ENCODE assay signal across 8 cellular contexts in genomic region chr7:100611983-100612729, GRCh38. TPM values are rescaled to one million over a fixed set of nuclear protein-coding genes. Genes with fewer than 3 reads are reported as not detected.
DNase-seq lines count a peak whose midpoint lies in the region; ATAC-seq, FAIRE-seq and TF ChIP-seq lines count a peak whose summit lies in the region.

Gene MOSPD3 (plus strand): TSS chr7:100612540. CDS start chr7:100612792, 252 bp downstream.

- H4K20me1 ChIP-seq in H1 (replicated peaks in 1 of 2; ENCODE audit: control insufficient read depth in 1 of 2, insufficient read depth in 2 of 2, low read length in 2 of 2): peaks cover 0 to 2% of the 10 kb centered on the region in 2 experiments

- TF ChIP-seq CTCF in Caco-2 (IDR thresholded peaks at IDR 0.05; ENCODE audit: insufficient read depth in 1 of 2, low read depth in 1 of 2, low read length in 1 of 2, severe bottlenecking in 1 of 2, unreplicated experiment in 1 of 2) (no peak), H1 (IDR thresholded peaks at IDR 0.05; ENCODE audit: control extremely low read depth in 1 of 3, insufficient read depth in 1 of 3, low read depth in 1 of 3, low read length in 3 of 3) (no peak)

- H3K4me3 Mint-ChIP-seq in Caco-2 (ENCODE audit: unreplicated experiment) (peak within 1 kb of the TSS; percentile 86), memory B cell (peak within 1 kb of the TSS; percentile 97)
- H3K4me3 Mint-ChIP-seq in activated CD8-positive, alpha-beta memory T cell treated with anti-CD3 and anti-CD28 coated beads, Interleukin-2, amount 10 ng/mL, durations not matched to agents 7 days and 5 days: peak within 1 kb of the TSS; percentile 87

- WGBS in H1 (ENCODE audit: extremely low coverage in 1 of 2, insufficient coverage in 1 of 2, insufficient read length in 1 of 2, insufficient replicate concordance in 2 of 2, low coverage in 1 of 2, low lambda C conversion rate in 2 of 2, missing lambda C conversion rate in 1 of 2), 2 experiments: 1% methylated on average over 51 of the region's 61 CpGs; no CpG with 5 or more reads in 1 of the 2 experiments

- H3K4me3 ChIP-seq in Caco-2 (ENCODE audit: low read depth, low read length) (peak within 1 kb of the TSS; percentile 50), NT2/D1 (ENCODE audit: insufficient read length, low read depth) (peak within 1 kb of the TSS; percentile 71), H1 (ENCODE audit: extremely low read depth in 1 of 4, insufficient read depth in 2 of 4, low read depth in 3 of 4, low read length in 4 of 4) (peak within 1 kb of the TSS; percentile 74 to 83 (median 76))

- H2BK20ac ChIP-seq in H1 (ENCODE audit: low read length): no peak within 1 kb of the TSS

- DNase-seq in Caco-2 (peak; percentile 99), HUDEP-2 (lab: John Stamatoyannopoulos, UW; ENCODE audit: unreplicated experiment in 76 of 76) (peak; percentile 68 to 99 (median 96)), NT2/D1 (ENCODE audit: low read depth, low spot score) (peak; percentile 99), H1 (ENCODE audit: low read depth in 1 of 2, low spot score in 2 of 2) (peak; percentile 98 to 99), memory B cell (ENCODE audit: low spot score in 2 of 2) (peak; percentile 98)
- peak; percentile 99 for DNase-seq in activated CD8-positive, alpha-beta memory T cell treated with anti-CD3 and anti-CD28 coated beads, Interleukin-2, amount 10 ng/mL, durations not matched to agents 7 days and 5 days
- DNase-seq in stimulated activated CD8-positive, alpha-beta memory T cell treated with anti-CD3 and anti-CD28 coated beads, Interleukin-12 subunit alpha, Interleukin-12 subunit beta, amount 100 ng/mL, for 24 hours (ENCODE audit: extremely low read depth): peak; percentile 94

- H3K4me1 Mint-ChIP-seq in Caco-2 (ENCODE audit: low read depth, unreplicated experiment) (no peaks in the 10 kb centered on the region), memory B cell (peaks cover 4% of the 10 kb centered on the region)
- peaks cover 22% of the 10 kb centered on the region for H3K4me1 Mint-ChIP-seq in activated CD8-positive, alpha-beta memory T cell treated with anti-CD3 and anti-CD28 coated beads, Interleukin-2, amount 10 ng/mL, durations not matched to agents 7 days and 5 days

- peak within 1 kb of the TSS; percentile 74 for H4K5ac ChIP-seq in H1 (ENCODE audit: insufficient read length, low read depth, low read length)

- H2BK5ac ChIP-seq in H1 (ENCODE audit: low read depth, low read length): peak within 1 kb of the TSS; percentile 89

- H3K36me3 Mint-ChIP-seq in Caco-2 (ENCODE audit: insufficient read depth, unreplicated experiment) (peaks cover 21% of the 10 kb centered on the region), memory B cell (no peaks in the 10 kb centered on the region)
- peaks cover 2% of the 10 kb centered on the region for H3K36me3 Mint-ChIP-seq in activated CD8-positive, alpha-beta memory T cell treated with anti-CD3 and anti-CD28 coated beads, Interleukin-2, amount 10 ng/mL, durations not matched to agents 7 days and 5 days

- no peak for TF ChIP-seq EP300 in H1 (IDR thresholded peaks at IDR 0.05; ENCODE audit: borderline replicate concordance in 1 of 2, low read depth in 2 of 2, low read length in 2 of 2)

- peak within 1 kb of the TSS; percentile 33; the same call in 1 of the 2 replicates for H2BK15ac ChIP-seq in H1 (ENCODE audit: low read length)

- no peak within 1 kb of the TSS for H2AK5ac ChIP-seq in H1 (ENCODE audit: low read depth, low read length)

- peak within 1 kb of the TSS; percentile 51 for H3K56ac ChIP-seq in H1 (replicated peaks; ENCODE audit: insufficient read length, low read depth, low read length)

- H3K4ac ChIP-seq in H1 (replicated peaks; ENCODE audit: insufficient read length, low read depth, low read length): no peak within 1 kb of the TSS

- H2AFZ ChIP-seq in H1 (ENCODE audit: low read length): peak within 1 kb of the TSS; percentile 88; the same call in 1 of the 2 replicates

- H3K9ac ChIP-seq in NT2/D1 (ENCODE audit: insufficient read length, low read depth) (peak within 1 kb of the TSS; percentile 71), H1 (replicated peaks in 1 of 4; ENCODE audit: extremely low read depth in 1 of 4, low read depth in 3 of 4, low read length in 3 of 4) (peak within 1 kb of the TSS in 3 of 4 experiments; percentile 86 to 90 (median 87); a peak in 6 of 7 replicates)

- peak within 1 kb of the TSS; percentile 68 to 94 for H3K4me2 ChIP-seq in H1 (ENCODE audit: insufficient read depth in 1 of 2, low read depth in 2 of 2, low read length in 2 of 2)

- peak within 1 kb of the TSS; percentile 97; the same call in 1 of the 2 replicates for H4K8ac ChIP-seq in H1 (ENCODE audit: extremely low read depth, insufficient read depth, low read length)

- no peaks in the 10 kb centered on the region for H3K79me2 ChIP-seq in H1 (ENCODE audit: control insufficient read depth in 1 of 2, insufficient read depth in 2 of 2, low read length in 2 of 2)

- H3K23ac ChIP-seq in H1 (ENCODE audit: insufficient read length): no peak within 1 kb of the TSS

- H3K9me3 ChIP-seq in Caco-2 (no peaks in the 10 kb centered on the region), NT2/D1 (ENCODE audit: insufficient read depth, low read length) (no peaks in the 10 kb centered on the region), H1 (ENCODE audit: insufficient read depth in 2 of 2, low read depth in 1 of 2, low read length in 1 of 2) (no peaks in the 10 kb centered on the region)

- POLR2A ChIA-PET in Caco-2 (lab: Charles Lee) (interaction anchor here (0.6 to 1.6 kb wide), 25 partner anchors 9 to 263 kb away, joined by 3 to 60 read pairs (median 4); partner anchors contain the start of genes AGFG2, EPHB4, FBXO24 and GIGYF1), H1 (lab: Charles Lee; ENCODE audit: partially characterized antibody) (interaction anchor here (0.6 to 2.4 kb wide), 21 partner anchors 9 to 263 kb away, joined by 3 to 19 read pairs (median 4); partner anchors contain the start of genes ACTL6B, FBXO24, GIGYF1 and LRCH4)

- ATAC-seq in GM21381 (IDR thresholded peaks at IDR 0.05; ENCODE audit: unreplicated experiment) (peak; percentile 89), memory B cell (ENCODE audit: low read depth) (peak; percentile 87)
- ATAC-seq in activated CD8-positive, alpha-beta memory T cell treated with anti-CD3 and anti-CD28 coated beads, Interleukin-2, amount 10 ng/mL, durations not matched to agents 7 days and 5 days: peak; percentile 95

- no peaks in the 10 kb centered on the region for H3K9me3 Mint-ChIP-seq in Caco-2 (ENCODE audit: unreplicated experiment)
- H3K9me3 Mint-ChIP-seq in activated CD8-positive, alpha-beta memory T cell treated with anti-CD3 and anti-CD28 coated beads, Interleukin-2, amount 10 ng/mL, durations not matched to agents 7 days and 5 days (ENCODE audit: low read depth): no peaks in the 10 kb centered on the region
- no peaks in the 10 kb centered on the region for H3K9me3 Mint-ChIP-seq in memory B cell

- TF ChIP-seq POLR2A in H1 (IDR thresholded peaks at IDR 0.05; ENCODE audit: control extremely low read depth in 1 of 2, low read depth in 2 of 2, low read length in 2 of 2): peak in 1 of 2 experiments; percentile 93; a peak in 2 of 3 replicates

- H3K4me1 ChIP-seq in Caco-2 (peaks cover 10% of the 10 kb centered on the region; the same call in 1 of the 2 replicates), NT2/D1 (ENCODE audit: insufficient read depth, insufficient read length) (no peaks in the 10 kb centered on the region), H1 (replicated peaks in 1 of 4; ENCODE audit: control insufficient read depth in 3 of 4, insufficient read depth in 4 of 4, low read length in 3 of 4) (peaks cover 0 to 6% (median 2%) of the 10 kb centered on the region in 4 experiments; a peak in 3 of 7 replicates)

- CTCF ChIA-PET in Caco-2 (lab: Charles Lee) (interaction anchor here (0.5 to 3.6 kb wide), 21 partner anchors 14 to 244 kb away, joined by 3 to 39 read pairs (median 4); partner anchors contain the start of genes EPHB4, FBXO24, GNB2 and LRCH4), H1 (lab: Charles Lee; ENCODE audit: partially characterized antibody) (interaction anchor here (0.6 to 8.8 kb wide), 24 partner anchors 9 to 224 kb away, joined by 3 to 73 read pairs (median 5); partner anchors contain the start of genes ACTL6B and GIGYF1)
- CTCF ChIA-PET in activated CD8-positive, alpha-beta memory T cell treated with anti-CD3 and anti-CD28 coated beads, Interleukin-2, amount 10 ng/mL, durations not matched to agents 7 days and 5 days (lab: Charles Lee): interaction anchor here (0.7 to 5.3 kb wide), 22 partner anchors 9 to 204 kb away, joined by 3 to 49 read pairs (median 5); partner anchors contain the start of genes FBXO24, GIGYF1, LRCH4 and MEPCE

- no TSS peak for BruUV-seq in Caco-2 (replicated peaks; lab: Mats Ljungman, UMichigan)

- H3K27me3 Mint-ChIP-seq in Caco-2 (ENCODE audit: insufficient read depth, unreplicated experiment) (no peaks in the 10 kb centered on the region), memory B cell (no peaks in the 10 kb centered on the region)
- H3K27me3 Mint-ChIP-seq in activated CD8-positive, alpha-beta memory T cell treated with anti-CD3 and anti-CD28 coated beads, Interleukin-2, amount 10 ng/mL, durations not matched to agents 7 days and 5 days: no peaks in the 10 kb centered on the region

- H3K27me3 ChIP-seq in Caco-2 (replicated peaks; ENCODE audit: control insufficient read depth, insufficient read depth, low read length) (no peaks in the 10 kb centered on the region), NT2/D1 (ENCODE audit: insufficient read depth, insufficient read length) (no peaks in the 10 kb centered on the region), H1 (replicated peaks in 1 of 4; ENCODE audit: control insufficient read depth in 3 of 4, extremely low read depth in 1 of 4, insufficient read depth in 3 of 4, low read length in 3 of 4) (no peaks in the 10 kb centered on the region; a peak in 1 of 7 replicates)

- H2BK120ac ChIP-seq in H1 (replicated peaks; ENCODE audit: low read depth, low read length): no peak within 1 kb of the TSS

- H3K27ac Mint-ChIP-seq in Caco-2 (ENCODE audit: unreplicated experiment) (peak within 1 kb of the TSS; percentile 95), memory B cell (peak within 1 kb of the TSS; percentile 98)
- peak within 1 kb of the TSS; percentile 100 for H3K27ac Mint-ChIP-seq in activated CD8-positive, alpha-beta memory T cell treated with anti-CD3 and anti-CD28 coated beads, Interleukin-2, amount 10 ng/mL, durations not matched to agents 7 days and 5 days

- H3K27ac ChIP-seq in H1 (ENCODE audit: low read depth, low read length): peak within 1 kb of the TSS; percentile 98

- peak within 1 kb of the TSS; percentile 99 for H3K18ac ChIP-seq in H1 (ENCODE audit: extremely low read depth, low read length)

- intact Hi-C loops in Caco-2 (cut with micrococcal nuclease; ENCODE audit: unreplicated experiment): loop anchor here (1.0 kb wide), 2 partner anchors 26 to 61 kb away; partner anchors contain the start of genes FBXO24, GNB2 and LRCH4

- H3K23me2 ChIP-seq in H1 (ENCODE audit: low read depth, low read length): peaks cover 5% of the 10 kb centered on the region

- H3K14ac ChIP-seq in H1 (ENCODE audit: insufficient read length): no peak within 1 kb of the TSS

- no peak for TF ChIP-seq RAD21 in H1 (IDR thresholded peaks at IDR 0.05 in 1 of 2, conservative IDR thresholded peaks at IDR 0.05 in 1 of 2; ENCODE audit: low read depth in 2 of 2, low read length in 2 of 2)

- peak; percentile 100 for FAIRE-seq in H1 (lab: Jason Lieb, UNC)

- H3K79me1 ChIP-seq in H1 (ENCODE audit: low read depth, low read length): no peaks in the 10 kb centered on the region

- peak within 1 kb of the TSS; percentile 97; the same call in 1 of the 2 replicates for H2BK12ac ChIP-seq in H1 (ENCODE audit: low read depth, low read length)

- H4K91ac ChIP-seq in H1 (replicated peaks; ENCODE audit: insufficient read length, low read length): no peak within 1 kb of the TSS

- H3K36me3 ChIP-seq in Caco-2 (ENCODE audit: control insufficient read depth, insufficient read depth, low read length) (no peaks in the 10 kb centered on the region), NT2/D1 (ENCODE audit: insufficient read depth, insufficient read length, low read length) (peaks cover 9% of the 10 kb centered on the region), H1 (ENCODE audit: control insufficient read depth in 2 of 4, insufficient read depth in 4 of 4, low read length in 3 of 4) (peaks cover 0 to 7% (median under 1%) of the 10 kb centered on the region in 4 experiments; a peak in 3 of 8 replicates)

RNA-seq across cellular contexts. Expression of gene MOSPD3, which starts in this region (rescaled TPM):
- 24.6 and 24.7 TPM in 2 replicates for total RNA-seq in Caco-2 (2022)
- total RNA-seq in activated CD8-positive, alpha-beta memory T cell treated with anti-CD3 and anti-CD28 coated beads, Interleukin-2, amount 10 ng/mL, durations not matched to agents 7 days and 5 days: 10 to 100 TPM; 22.2 to 28.8 TPM
- 19.3 and 20.7 TPM in 2 replicates for total RNA-seq in H1 (2021; fragmentation: NEBNext Ultra II Directional; extraction: Animal tissue kit (Norgen Biotek cat#: 25700))
- polyA plus RNA-seq in H1 (2011; rRNA removed): 21.4 and 45.7 TPM in 2 replicates
- 10.1 TPM for polyA plus RNA-seq in H1 (2011; cell fraction: cytosol; rRNA removed)
- polyA plus RNA-seq in H1 (2011; cell fraction: nucleus; rRNA removed): 23.8 TPM
- 15.9 to 26.5 TPM (median 22.6 TPM) in 4 replicates for polyA plus RNA-seq in H1 (2012, experiment 1 of 2)
- polyA plus RNA-seq in H1 (2012, experiment 2 of 2): 25.8 TPM
- 19.0 TPM for polyA plus RNA-seq in H1 (2013, experiment 1 of 2)
- 17.7 TPM for polyA plus RNA-seq in H1 (2013, experiment 2 of 2)
- polyA minus RNA-seq in H1 (2011; rRNA and poly(A)+ RNA removed): 7.0 and 8.1 TPM in 2 replicates
- 7.4 TPM for polyA minus RNA-seq in H1 (2011; cell fraction: cytosol; rRNA and poly(A)+ RNA removed)
- polyA minus RNA-seq in H1 (2011; cell fraction: nucleus; rRNA and poly(A)+ RNA removed): 8.7 TPM

Comparison
In these comparisons a context has a peak if more than half of its experiments do, and no peak if none do; other contexts are left out.
1. Peak in every context shown above with its lines: DNase-seq, ATAC-seq, H3K4me3 ChIP-seq and H3K27ac ChIP-seq.